Comparison of ENCODE assay signal across 19 cellular contexts in the genomic region with DNA sequence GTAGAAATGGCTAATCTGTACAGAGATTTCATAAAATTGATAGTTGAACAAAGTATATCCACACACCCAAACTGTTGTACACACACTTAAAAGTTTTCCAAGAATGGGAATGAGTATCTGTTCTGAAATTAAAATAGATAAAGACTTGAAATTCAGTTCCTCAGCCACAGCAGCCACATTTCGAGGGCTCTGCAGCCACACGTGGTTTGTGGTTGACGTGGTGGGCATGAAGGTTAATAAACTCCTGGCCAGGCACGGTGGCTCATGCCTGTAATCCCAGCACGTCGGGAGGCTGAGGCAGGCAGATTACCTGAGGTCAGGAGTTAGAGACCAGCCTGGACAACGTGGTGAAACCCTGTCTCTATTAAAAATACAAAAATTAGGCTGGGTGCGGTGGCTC. TPM values are rescaled to one million over a fixed set of nuclear protein-coding genes. Genes with fewer than 3 reads are reported as not detected.
"Had no signal": no experiment of that assay in that cellular context is flagged by ENCODE, and none has a peak within 500 bp of the region (broad histone marks: within the 10 kb centered on the region; RNA-seq: fewer than 3 reads in every experiment).

No MANE protein-coding gene starts in this region.

- H3K36me3 ChIP-seq: esophagus squamous epithelium, vagina had no signal

- H3K27ac ChIP-seq: ascending aorta, left ventricle myocardium inferior, tibial artery, vagina had no signal

- H3K9me3 Mint-ChIP-seq: activated naive CD8-positive, alpha-beta T cell treated with anti-CD3 and anti-CD28 coated beads, Interleukin-2, amount 10 ng/mL, durations not matched to agents 7 days and 5 days; neural crest cell had no signal

- H3K27ac Mint-ChIP-seq: activated naive CD8-positive, alpha-beta T cell treated with anti-CD3 and anti-CD28 coated beads, Interleukin-2, amount 10 ng/mL, durations not matched to agents 7 days and 5 days had no signal

- DNase-seq: activated CD4-positive, alpha-beta T cell treated with anti-CD3 and anti-CD28 coated beads for 1 hour; activated CD4-positive, alpha-beta T cell treated with anti-CD3 and anti-CD28 coated beads, Interleukin-2, amount 50 U/mL, for 48 hours; activated gamma-delta T cell; activated naive CD8-positive, alpha-beta T cell treated with anti-CD3 and anti-CD28 coated beads, Interleukin-2, amount 10 ng/mL, durations not matched to agents 7 days and 5 days; activated T-cell treated with anti-CD3 and anti-CD28 coated beads, Interleukin-2, amount 50 U/mL, for 48 hours; dorsolateral prefrontal cortex; esophagus squamous epithelium; foreskin fibroblast; head of caudate nucleus; islet precursor cell; left ventricle myocardium inferior; mesenchymal stem cell; stimulated activated CD4-positive, alpha-beta T cell treated with anti-CD3 and anti-CD28 coated beads, Interleukin-4, amount 100 ng/mL, for 4 hours; tibial artery had no signal

- H3K9me3 ChIP-seq: ascending aorta, esophagus squamous epithelium, left ventricle myocardium inferior, tibial artery, vagina had no signal

- H3K27me3 Mint-ChIP-seq: activated naive CD8-positive, alpha-beta T cell treated with anti-CD3 and anti-CD28 coated beads, Interleukin-2, amount 10 ng/mL, durations not matched to agents 7 days and 5 days had no signal

- H3K4me3 ChIP-seq: ascending aorta, dorsolateral prefrontal cortex, esophagus squamous epithelium, left ventricle myocardium inferior, tibial artery, vagina had no signal

- H3K4me3 Mint-ChIP-seq: activated naive CD8-positive, alpha-beta T cell treated with anti-CD3 and anti-CD28 coated beads, Interleukin-2, amount 10 ng/mL, durations not matched to agents 7 days and 5 days; neural crest cell had no signal

- H3K4me1 ChIP-seq: ascending aorta had no signal

- FAIRE-seq: bronchial epithelial cell had no signal

- H3K27me3 ChIP-seq: ascending aorta, dorsolateral prefrontal cortex, esophagus squamous epithelium, tibial artery, vagina had no signal

RNA-seq across cellular contexts. Expression of gene CRYBB1, which starts 51.9 kb away (rescaled TPM):
- total RNA-seq: activated naive CD8-positive, alpha-beta T cell treated with anti-CD3 and anti-CD28 coated beads, Interleukin-2, amount 10 ng/mL, durations not matched to agents 7 days and 5 days; bronchial epithelial cell; neural crest cell; osteocyte; vagina had no signal

RNA-seq across cellular contexts. Expression of gene CRYBA4, which starts 55.9 kb away (rescaled TPM):
- total RNA-seq: activated naive CD8-positive, alpha-beta T cell treated with anti-CD3 and anti-CD28 coated beads, Interleukin-2, amount 10 ng/mL, durations not matched to agents 7 days and 5 days; ascending aorta; bronchial epithelial cell; esophagus squamous epithelium; left ventricle myocardium inferior; neural crest cell; osteocyte; vagina had no signal
